In the genomic region with DNA sequence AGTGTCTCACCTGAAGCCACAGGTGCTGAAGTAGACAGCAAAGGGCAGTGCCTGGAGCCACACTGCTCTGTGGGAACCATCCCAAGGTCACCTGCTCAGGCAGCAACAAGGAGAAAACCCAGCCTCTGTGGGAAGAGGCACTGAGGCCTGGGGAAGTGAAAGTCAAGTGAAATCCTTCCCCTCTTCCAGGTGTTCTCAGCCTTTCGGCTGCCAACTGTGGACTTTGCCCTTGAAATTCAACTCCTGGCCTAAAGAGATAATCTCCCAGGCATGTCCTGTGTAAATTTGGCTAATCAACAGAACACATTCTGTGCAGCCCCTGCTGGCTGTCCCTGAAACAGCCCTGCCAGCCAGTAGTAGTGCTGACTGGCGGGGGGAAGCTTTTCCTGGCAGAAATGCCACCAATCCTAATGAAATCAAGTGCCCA, we compare ENCODE assay signal across 9 cellular contexts.
DNase-seq lines count a peak whose midpoint lies in the region; ATAC-seq and TF ChIP-seq lines count a peak whose summit lies in the region.
"Had no signal": no experiment of that assay in that cellular context is flagged by ENCODE, and none has a peak within 500 bp of the region (broad histone marks: within the 10 kb centered on the region; RNA-seq: fewer than 3 reads in every experiment).

No MANE protein-coding gene starts in this region.

- no peaks in the 10 kb centered on the region for H3K27me3 ChIP-seq in foreskin keratinocyte

- H3K4me1 Mint-ChIP-seq in progenitor cell of endocrine pancreas (ENCODE audit: low read depth): peaks cover 48% of the 10 kb centered on the region

- no peaks in the 10 kb centered on the region for H3K9me3 Mint-ChIP-seq in progenitor cell of endocrine pancreas (ENCODE audit: low read depth)

- peak; percentile 24 for DNase-seq in OCI-M1 (lab: John Stamatoyannopoulos, UW)
- no peak for DNase-seq in foreskin keratinocyte
- DNase-seq in progenitor cell of endocrine pancreas (ENCODE audit: low spot score, unreplicated experiment): peak; percentile 45
- no peak for DNase-seq in T-helper 2 cell
- no peak for DNase-seq in midbrain (lab: John Stamatoyannopoulos, UW)
- DNase-seq in NCI-H187 (lab: John Stamatoyannopoulos, UW): no peak
- no peak for DNase-seq in COR-L47 (lab: John Stamatoyannopoulos, UW)
- DNase-seq: stimulated activated CD4-positive, alpha-beta T cell treated with anti-CD3 and anti-CD28 coated beads, Interleukin-15, amount 100 ng/mL, for 24 hours had no signal

- H3K4me1 ChIP-seq in foreskin keratinocyte: no peaks in the 10 kb centered on the region

- no peaks in the 10 kb centered on the region for H3K27me3 Mint-ChIP-seq in progenitor cell of endocrine pancreas

- H3K36me3 Mint-ChIP-seq in progenitor cell of endocrine pancreas (ENCODE audit: insufficient read depth): peaks cover 19% of the 10 kb centered on the region

- no peak overlapping the region for H3K27ac ChIP-seq in foreskin keratinocyte

- H3K4me3 Mint-ChIP-seq in progenitor cell of endocrine pancreas (ENCODE audit: low read depth): peak overlapping the region; percentile 64

- peak overlapping the region; percentile 95 for H3K27ac Mint-ChIP-seq in progenitor cell of endocrine pancreas

- ATAC-seq in foreskin keratinocyte: peak; percentile 50

- peak; percentile 46 for TF ChIP-seq CTCF in GM12873 (IDR thresholded peaks at IDR 0.05; ENCODE audit: insufficient read depth, low read depth, low read length, missing control alignments)
- peak; percentile 33 for TF ChIP-seq CTCF in foreskin keratinocyte (conservative IDR thresholded peaks at IDR 0.05)
- TF ChIP-seq CTCF in progenitor cell of endocrine pancreas (IDR thresholded peaks at IDR 0.05; ENCODE audit: unreplicated experiment): peak; percentile 74

Comparison
In these comparisons a context has a peak if more than half of its experiments do, and no peak if none do; other contexts are left out.
1. DNase-seq: peak in OCI-M1 (single experiment) and progenitor cell of endocrine pancreas (single experiment); none in foreskin keratinocyte (0 of 2), T-helper 2 cell (0 of 5), midbrain (single experiment), NCI-H187 (0 of 2) and COR-L47 (single experiment).
2. Peak in every context shown above with its lines, with median percentiles within 50 percentile points of each other: CTCF ChIP-seq.